1 cellular context compared by ENCODE assay signal in genomic region chr11:110097459-110098012, GRCh38.
TF ChIP-seq lines count a peak whose summit lies in the region.

No MANE protein-coding gene starts in this region.

TF ChIP-seq in GM12878, 131 proteins besides CTCF, POLR2A, EP300 and RAD21 (continued from another document and continues in another):
- TF ChIP-seq SKIL (IDR thresholded peaks at IDR 0.05; ENCODE audit: low read depth, poor library complexity, severe bottlenecking) = no peak
- TF ChIP-seq CREB1 (IDR thresholded peaks at IDR 0.05; ENCODE audit: low read depth) = peak; percentile 88
- peak; percentile 45 for TF ChIP-seq IKZF1 (conservative IDR thresholded peaks at IDR 0.05)
- TF ChIP-seq CREM (IDR thresholded peaks at IDR 0.05; ENCODE audit: low read depth) = peak; percentile 75
- 0 out of 2 replicates have a peak, but pooled peaks have one; percentile 5 for TF ChIP-seq ELK1 (IDR thresholded peaks at IDR 0.05; ENCODE audit: low read depth, low read length)
- TF ChIP-seq YBX1 (IDR thresholded peaks at IDR 0.05) = no peak
- TF ChIP-seq CUX1 (IDR thresholded peaks at IDR 0.05; ENCODE audit: insufficient replicate concordance, low read depth, low read length) = no peak
- TF ChIP-seq BCLAF1 (IDR thresholded peaks at IDR 0.05) = no peak
- TF ChIP-seq ETV6 (conservative IDR thresholded peaks at IDR 0.05 in 1 of 2, IDR thresholded peaks at IDR 0.05 in 1 of 2; ENCODE audit: borderline replicate concordance in 1 of 2, low read depth in 1 of 2) = no peak
- TF ChIP-seq LARP7 (IDR thresholded peaks at IDR 0.05) = no peak
- TF ChIP-seq ZBTB40 (IDR thresholded peaks at IDR 0.05; ENCODE audit: borderline replicate concordance) = no peak
- no peak for TF ChIP-seq BRCA1 (IDR thresholded peaks at IDR 0.05; ENCODE audit: low read depth, low read length)
- no peak for TF ChIP-seq RELB (IDR thresholded peaks at IDR 0.05; ENCODE audit: low read depth)
- no peak for TF ChIP-seq NKRF (conservative IDR thresholded peaks at IDR 0.05)
- 0 out of 2 replicates have a peak, but pooled peaks have one; percentile 43 for TF ChIP-seq ZNF592 (IDR thresholded peaks at IDR 0.05)
- peak; percentile 74 for TF ChIP-seq MLLT1 (IDR thresholded peaks at IDR 0.05)
- TF ChIP-seq ATF2 (IDR thresholded peaks at IDR 0.05; ENCODE audit: low read length) = 0 out of 2 replicates have a peak, but pooled peaks have one; percentile 14
- no peak for TF ChIP-seq WRNIP1 (IDR thresholded peaks at IDR 0.05; ENCODE audit: borderline replicate concordance, low read depth, low read length)
- TF ChIP-seq BCL11A (IDR thresholded peaks at IDR 0.05; ENCODE audit: low read depth, low read length) = no peak
- TF ChIP-seq ZNF217 (IDR thresholded peaks at IDR 0.05) = peak; percentile 28; the same call in 1 of the 2 replicates
